In genomic region chr21:34991366-34991967, GRCh38 we compare ENCODE assay signal across 30 cellular contexts. TPM values are rescaled to one million over a fixed set of nuclear protein-coding genes. Genes with fewer than 3 reads are reported as not detected.
DNase-seq lines count a peak whose midpoint lies in the region; ATAC-seq, FAIRE-seq and TF ChIP-seq lines count a peak whose summit lies in the region.
"Had no signal": no experiment of that assay in that cellular context is flagged by ENCODE, and none has a peak within 500 bp of the region (broad histone marks: within the 10 kb centered on the region; RNA-seq: fewer than 3 reads in every experiment).

No MANE protein-coding gene starts in this region.

- no peaks in the 10 kb centered on the region for H3K27me3 ChIP-seq in astrocyte (ENCODE audit: insufficient read depth, low read length)
- H3K27me3 ChIP-seq: ovary, thyroid gland had no signal

- peaks cover 70% of the 10 kb centered on the region for H3K4me1 Mint-ChIP-seq in activated naive CD4-positive, alpha-beta T cell treated with anti-CD3 and anti-CD28 coated beads, Interleukin-2, amount 50 U/mL, for 24 hours
- H3K4me1 Mint-ChIP-seq in HFFc6 (ENCODE audit: low read depth) (peaks cover 10% of the 10 kb centered on the region), astrocyte (ENCODE audit: low read depth, unreplicated experiment) (peaks cover 49% of the 10 kb centered on the region)
- peaks cover 64% of the 10 kb centered on the region for H3K4me1 Mint-ChIP-seq in stimulated activated memory B cell treated with anti-CD40 and anti-IgM and Interleukin-4, amounts not matched to agents 10 μg/mL and 1 μg/mL and 100 μg/mL, for 72 hours

- H3K36me3 ChIP-seq in astrocyte (ENCODE audit: insufficient read depth, low read length): no peaks in the 10 kb centered on the region
- H3K36me3 ChIP-seq: ovary, thyroid gland, WERI-Rb-1 had no signal

- FAIRE-seq in astrocyte (lab: Jason Lieb, UNC): no peak

- no peaks in the 10 kb centered on the region for H4K20me1 ChIP-seq in astrocyte (ENCODE audit: insufficient read depth, low read length)

- H3K4me3 Mint-ChIP-seq in activated naive CD4-positive, alpha-beta T cell treated with anti-CD3 and anti-CD28 coated beads, Interleukin-2, amount 50 U/mL, for 24 hours: no peak overlapping the region
- no peak overlapping the region for H3K4me3 Mint-ChIP-seq in HFFc6
- H3K4me3 Mint-ChIP-seq in astrocyte (ENCODE audit: unreplicated experiment): peak overlapping the region; percentile 24
- H3K4me3 Mint-ChIP-seq in stimulated activated memory B cell treated with anti-CD40 and anti-IgM and Interleukin-4, amounts not matched to agents 10 μg/mL and 1 μg/mL and 100 μg/mL, for 72 hours: no peak overlapping the region
- H3K4me3 Mint-ChIP-seq: activated T-helper 1 cell treated with anti-CD3 and anti-CD28 coated beads, Interleukin-12 subunit alpha, Interleukin-12 subunit beta, Interleukin-2, Interleukin-4 antibody, amounts not matched to agents 30 ng/mL and 10 ng/mL and 1 ng/mL, durations not matched to agents 14 hours and 24 hours and 36 hours; B cell; H9; neural crest cell; stimulated activated naive CD8-positive, alpha-beta T cell treated with anti-CD3 and anti-CD28 coated beads, Interleukin-15, amount 100 ng/mL, for 72 hours had no signal

- H3K9me3 Mint-ChIP-seq in activated naive CD4-positive, alpha-beta T cell treated with anti-CD3 and anti-CD28 coated beads, Interleukin-2, amount 50 U/mL, for 24 hours: no peaks in the 10 kb centered on the region
- H3K9me3 Mint-ChIP-seq in activated naive CD4-positive, alpha-beta T cell treated with anti-CD3 and anti-CD28 coated beads, Interleukin-2, amount 50 U/mL, for 72 hours: no peaks in the 10 kb centered on the region
- H3K9me3 Mint-ChIP-seq in HFFc6: no peaks in the 10 kb centered on the region
- H3K9me3 Mint-ChIP-seq in astrocyte (ENCODE audit: unreplicated experiment): no peaks in the 10 kb centered on the region
- H3K9me3 Mint-ChIP-seq in stimulated activated memory B cell treated with anti-CD40 and anti-IgM and Interleukin-4, amounts not matched to agents 10 μg/mL and 1 μg/mL and 100 μg/mL, for 72 hours: no peaks in the 10 kb centered on the region
- H3K9me3 Mint-ChIP-seq: activated T-helper 1 cell treated with anti-CD3 and anti-CD28 coated beads, Interleukin-12 subunit alpha, Interleukin-12 subunit beta, Interleukin-2, Interleukin-4 antibody, amounts not matched to agents 30 ng/mL and 10 ng/mL and 1 ng/mL, durations not matched to agents 14 hours and 24 hours and 36 hours; H9; neural crest cell; stimulated activated naive CD8-positive, alpha-beta T cell treated with anti-CD3 and anti-CD28 coated beads, Interleukin-15, amount 100 ng/mL, for 72 hours had no signal

- H3K36me3 Mint-ChIP-seq in activated naive CD4-positive, alpha-beta T cell treated with anti-CD3 and anti-CD28 coated beads, Interleukin-2, amount 50 U/mL, for 24 hours: peaks cover 9% of the 10 kb centered on the region
- H3K36me3 Mint-ChIP-seq in activated naive CD4-positive, alpha-beta T cell treated with anti-CD3 and anti-CD28 coated beads, Interleukin-2, amount 50 U/mL, for 72 hours: peaks cover 0 to 7% of the 10 kb centered on the region in 2 donors
- H3K36me3 Mint-ChIP-seq in HFFc6 (ENCODE audit: low read depth): peaks cover 11% of the 10 kb centered on the region
- H3K36me3 Mint-ChIP-seq in astrocyte (ENCODE audit: low read depth, unreplicated experiment): no peaks in the 10 kb centered on the region
- H3K36me3 Mint-ChIP-seq in stimulated activated memory B cell treated with anti-CD40 and anti-IgM and Interleukin-4, amounts not matched to agents 10 μg/mL and 1 μg/mL and 100 μg/mL, for 72 hours: peaks cover 20% of the 10 kb centered on the region

- H3K9ac ChIP-seq in astrocyte (ENCODE audit: low read length): no peak overlapping the region

- H3K27ac ChIP-seq in astrocyte (ENCODE audit: low read depth, low read length): no peak overlapping the region
- H3K27ac ChIP-seq: coronary artery, ovary, thyroid gland, WERI-Rb-1 had no signal

- H2AFZ ChIP-seq in astrocyte (ENCODE audit: low read depth, low read length): no peak overlapping the region

- H3K27ac Mint-ChIP-seq in activated naive CD4-positive, alpha-beta T cell treated with anti-CD3 and anti-CD28 coated beads, Interleukin-2, amount 50 U/mL, for 24 hours: peak overlapping the region; percentile 57
- peak overlapping the region in 1 of 2 donors; percentile 90 for H3K27ac Mint-ChIP-seq in activated naive CD4-positive, alpha-beta T cell treated with anti-CD3 and anti-CD28 coated beads, Interleukin-2, amount 50 U/mL, for 72 hours
- H3K27ac Mint-ChIP-seq in HFFc6: peak overlapping the region; percentile 59; the same call in 1 of the 2 replicates
- H3K27ac Mint-ChIP-seq in astrocyte (ENCODE audit: unreplicated experiment): peak overlapping the region; percentile 48
- peak overlapping the region; percentile 3 for H3K27ac Mint-ChIP-seq in stimulated activated memory B cell treated with anti-CD40 and anti-IgM and Interleukin-4, amounts not matched to agents 10 μg/mL and 1 μg/mL and 100 μg/mL, for 72 hours
- H3K27ac Mint-ChIP-seq: activated T-helper 1 cell treated with anti-CD3 and anti-CD28 coated beads, Interleukin-12 subunit alpha, Interleukin-12 subunit beta, Interleukin-2, Interleukin-4 antibody, amounts not matched to agents 30 ng/mL and 10 ng/mL and 1 ng/mL, durations not matched to agents 14 hours and 24 hours and 36 hours; B cell; stimulated activated naive CD8-positive, alpha-beta T cell treated with anti-CD3 and anti-CD28 coated beads, Interleukin-15, amount 100 ng/mL, for 72 hours had no signal

- no peak for TF ChIP-seq CTCF in HFFc6 (IDR thresholded peaks at IDR 0.05)
- no peak for TF ChIP-seq CTCF in astrocyte (IDR thresholded peaks at IDR 0.05; ENCODE audit: insufficient read depth, low read depth, low read length)

- no peak overlapping the region for H3K4me2 ChIP-seq in astrocyte (ENCODE audit: low read length)

- peaks cover 37% of the 10 kb centered on the region for H3K4me1 ChIP-seq in astrocyte (ENCODE audit: insufficient read depth, low read length)
- H3K4me1 ChIP-seq: Caco-2, thyroid gland had no signal

- no peak for DNase-seq in activated naive CD4-positive, alpha-beta T cell treated with anti-CD3 and anti-CD28 coated beads, Interleukin-2, amount 50 U/mL, for 72 hours (ENCODE audit: low spot score in 2 of 2)
- no peak for DNase-seq in HFFc6
- DNase-seq in astrocyte (ENCODE audit: low read depth): no peak
- no peak for DNase-seq in SW 1271 (lab: John Stamatoyannopoulos, UW)
- DNase-seq: activated CD4-positive, alpha-beta T cell treated with anti-CD3 and anti-CD28 coated beads, Interleukin-2, amount 50 U/mL, for 1 hour; activated naive CD4-positive, alpha-beta T cell treated with anti-CD3 and anti-CD28 coated beads, Interleukin-2, amount 50 U/mL, for 16 hours; aorta; Caco-2; DMS79; erythroblast; GDM1; H9; hypothalamus; left colon; mammary epithelial cell; NCI-H146; ovary; SHP77; stimulated activated naive CD8-positive, alpha-beta T cell treated with anti-CD3 and anti-CD28 coated beads, Interleukin-15, amount 100 ng/mL, for 72 hours; thyroid gland; WERI-Rb-1 had no signal

- H3K4me3 ChIP-seq in astrocyte (ENCODE audit: insufficient read depth, low read depth, low read length): no peak overlapping the region
- H3K4me3 ChIP-seq: coronary artery, ovary, thyroid gland had no signal

- ATAC-seq in activated naive CD4-positive, alpha-beta T cell treated with anti-CD3 and anti-CD28 coated beads, Interleukin-2, amount 50 U/mL, for 72 hours: no peak
- ATAC-seq in stimulated activated memory B cell treated with anti-CD40 and anti-IgM and Interleukin-4, amounts not matched to agents 10 μg/mL and 1 μg/mL and 100 μg/mL, for 72 hours: no peak
- ATAC-seq in HG02973 (IDR thresholded peaks at IDR 0.05; ENCODE audit: unreplicated experiment) (no peak), HG03159 (IDR thresholded peaks at IDR 0.05; ENCODE audit: unreplicated experiment) (no peak)
- ATAC-seq: left colon; Panc1; stimulated activated naive CD8-positive, alpha-beta T cell treated with anti-CD3 and anti-CD28 coated beads, Interleukin-15, amount 100 ng/mL, for 72 hours had no signal

- no peaks in the 10 kb centered on the region for H3K27me3 Mint-ChIP-seq in activated naive CD4-positive, alpha-beta T cell treated with anti-CD3 and anti-CD28 coated beads, Interleukin-2, amount 50 U/mL, for 24 hours
- no peaks in the 10 kb centered on the region for H3K27me3 Mint-ChIP-seq in HFFc6 (ENCODE audit: insufficient read depth)
- H3K27me3 Mint-ChIP-seq in astrocyte (ENCODE audit: low read depth, unreplicated experiment): no peaks in the 10 kb centered on the region
- no peaks in the 10 kb centered on the region for H3K27me3 Mint-ChIP-seq in stimulated activated memory B cell treated with anti-CD40 and anti-IgM and Interleukin-4, amounts not matched to agents 10 μg/mL and 1 μg/mL and 100 μg/mL, for 72 hours
- H3K27me3 Mint-ChIP-seq: B cell; stimulated activated naive CD8-positive, alpha-beta T cell treated with anti-CD3 and anti-CD28 coated beads, Interleukin-15, amount 100 ng/mL, for 72 hours had no signal

- H3K79me2 ChIP-seq in astrocyte (ENCODE audit: insufficient read depth, low read length): peaks cover 9% of the 10 kb centered on the region

- H3K9me3 ChIP-seq in astrocyte (ENCODE audit: insufficient read depth, low read depth, low read length): no peaks in the 10 kb centered on the region
- H3K9me3 ChIP-seq: Caco-2, ovary, thyroid gland had no signal

RNA-seq across cellular contexts. Expression of gene RUNX1, which starts 57.6 kb away (rescaled TPM):
- 10 to 100 TPM; 44.9 to 80.4 TPM for total RNA-seq in activated naive CD4-positive, alpha-beta T cell treated with anti-CD3 and anti-CD28 coated beads, Interleukin-2, amount 50 U/mL, for 72 hours
- 10 to 100 TPM; 57.4 to 78.9 (median 61.3) TPM for total RNA-seq in HFFc6 (2021; fragmentation: NEBNext Ultra II Directional; extraction: Animal tissue kit (Norgen Biotek cat#: 25700))
- 84.6 and 94.1 TPM in 2 replicates for total RNA-seq in astrocyte
